Comparison of ENCODE assay signal across 14 cellular contexts in the genomic region with DNA sequence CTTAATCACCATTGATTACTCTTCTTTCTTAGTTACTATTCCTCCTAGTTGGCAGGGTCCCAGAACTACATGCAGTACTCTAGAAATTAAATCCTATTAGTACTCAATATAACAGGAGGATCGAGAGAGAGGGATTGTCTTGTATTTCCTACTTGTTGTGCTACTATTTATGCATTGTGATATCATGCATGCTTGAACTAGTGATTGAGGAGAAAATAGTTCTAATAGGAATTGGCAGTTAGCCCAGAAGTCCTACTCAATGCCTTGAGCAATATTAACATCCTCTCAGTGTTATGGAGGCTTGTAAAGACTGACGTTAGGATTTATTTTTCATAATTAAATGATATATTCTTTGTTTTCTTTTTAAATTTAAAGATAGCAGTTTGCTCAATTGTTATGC.
DNase-seq lines count a peak whose midpoint lies in the region; ATAC-seq, FAIRE-seq and TF ChIP-seq lines count a peak whose summit lies in the region.
"Had no signal": no experiment of that assay in that cellular context is flagged by ENCODE, and none has a peak within 500 bp of the region (broad histone marks: within the 10 kb centered on the region; RNA-seq: fewer than 3 reads in every experiment).

No MANE protein-coding gene starts in this region.

- H2AFZ ChIP-seq in mammary epithelial cell (ENCODE audit: low read depth, low read length) = no peak overlapping the region

- no peaks in the 10 kb centered on the region for H4K20me1 ChIP-seq in mammary epithelial cell (ENCODE audit: insufficient read depth, low read length)

- dilution Hi-C loops in mammary epithelial cell (cut with HindIII; ENCODE audit: low sequenced_read_pairs) = no loop called here

- no peaks in the 10 kb centered on the region for H3K79me2 ChIP-seq in mammary epithelial cell (ENCODE audit: insufficient read depth, low read length)

- H3K9ac ChIP-seq in mammary epithelial cell (ENCODE audit: insufficient read depth, low read length) = no peak overlapping the region
- H3K9ac ChIP-seq: SK-N-SH had no signal

- TF ChIP-seq CTCF in mammary epithelial cell (conservative IDR thresholded peaks at IDR 0.05 in 1 of 2, IDR thresholded peaks at IDR 0.05 in 1 of 2; ENCODE audit: extremely low read depth in 1 of 2, insufficient read depth in 1 of 2, low read depth in 1 of 2, low read length in 2 of 2) (no peak), left lung (IDR thresholded peaks at IDR 0.05) (no peak)

- no peak overlapping the region for H3K4me2 ChIP-seq in mammary epithelial cell (ENCODE audit: insufficient read depth, low read depth, low read length)
- H3K4me2 ChIP-seq: SK-N-SH had no signal

- H3K9me3 ChIP-seq in mammary epithelial cell (replicated peaks; ENCODE audit: insufficient read depth, low read length) (peaks cover 4% of the 10 kb centered on the region), left lung (peaks cover 0 to 5% of the 10 kb centered on the region in 2 donors)
- H3K9me3 ChIP-seq: SK-N-SH had no signal

- CTCF ChIA-PET in mammary epithelial cell (lab: Charles Lee; ENCODE audit: low non-redundant PET) = no interaction called here

- FAIRE-seq in HTR-8/SVneo (lab: Jason Lieb, UNC) = no peak

- no peak overlapping the region for H3K27ac ChIP-seq in mammary epithelial cell (ENCODE audit: insufficient read depth, low read depth, low read length)
- no peak overlapping the region for H3K27ac ChIP-seq in left lung
- H3K27ac ChIP-seq: tibial nerve had no signal

- intact Hi-C loops in mammary epithelial cell (cut with micrococcal nuclease) = loop anchor here (5.0 kb wide), 1 partner anchor 670 kb away; no protein-coding TSS in a partner anchor
- intact Hi-C loops in left lung (cut with DNase I) = no loop called here

- ATAC-seq in left lung (peak; percentile 48), HG03135 (IDR thresholded peaks at IDR 0.05; ENCODE audit: unreplicated experiment) (no peak)
- ATAC-seq: activated naive CD8-positive, alpha-beta T cell treated with anti-CD3 and anti-CD28 coated beads, Interleukin-2, amount 50 U/mL, for 24 hours; WTC11 had no signal

- H3K27me3 ChIP-seq in mammary epithelial cell (ENCODE audit: insufficient read depth, low read length) = no peaks in the 10 kb centered on the region
- no peaks in the 10 kb centered on the region for H3K27me3 ChIP-seq in left lung
- H3K27me3 ChIP-seq in H7 (ENCODE audit: control insufficient read depth, insufficient read depth, low read length) = no peaks in the 10 kb centered on the region
- H3K27me3 ChIP-seq: tibial nerve had no signal

- 8% methylated on average over 2 of the region's 2 CpGs for WGBS in mammary epithelial cell (ENCODE audit: low coverage, missing lambda C conversion rate)

- H3K4me1 ChIP-seq in mammary epithelial cell (ENCODE audit: insufficient read depth, low read length) (no peaks in the 10 kb centered on the region), left lung (no peaks in the 10 kb centered on the region)
- H3K4me1 ChIP-seq: tibial nerve had no signal

- DNase-seq in HTR-8/SVneo (ENCODE audit: insufficient read length, low spot score) (peak; percentile 1), NCI-H2171 (lab: John Stamatoyannopoulos, UW) (peak; percentile 59), mammary epithelial cell (peak; percentile 42), left lung (no peak), iPS-NIHi7 (ENCODE audit: extremely low spot score) (no peak), H7 (no peak)
- DNase-seq in activated naive CD4-positive, alpha-beta T cell treated with anti-CD3 and anti-CD28 coated beads, Interleukin-2, amount 50 U/mL, for 16 hours = no peak
- DNase-seq: activated naive CD8-positive, alpha-beta T cell treated with anti-CD3 and anti-CD28 coated beads, Interleukin-2, amount 50 U/mL, for 24 hours; CD8-positive, alpha-beta memory T cell; occipital lobe; SK-N-SH had no signal

- no peaks in the 10 kb centered on the region for H3K36me3 ChIP-seq in mammary epithelial cell (ENCODE audit: insufficient read depth, low read length)
- H3K36me3 ChIP-seq in left lung = no peaks in the 10 kb centered on the region
- H3K36me3 ChIP-seq in H7 (replicated peaks; ENCODE audit: control insufficient read depth, insufficient read depth, low read length) = no peaks in the 10 kb centered on the region
- H3K36me3 ChIP-seq: tibial nerve had no signal

- in situ Hi-C loops in mammary epithelial cell (cut with MboI; ENCODE audit: low sequenced_read_pairs in 2 of 2) = no loop called here

- no peak overlapping the region for H3K4me3 ChIP-seq in mammary epithelial cell (replicated peaks in 1 of 3; ENCODE audit: insufficient read depth in 1 of 3, low read depth in 2 of 3, low read length in 3 of 3)
- no peak overlapping the region for H3K4me3 ChIP-seq in left lung
- H3K4me3 ChIP-seq in H7 (ENCODE audit: insufficient read depth, low read depth, low read length) = no peak overlapping the region
- H3K4me3 ChIP-seq: tibial nerve had no signal

- no TSS peak for BruUV-seq in mammary epithelial cell (replicated peaks; lab: Mats Ljungman, UMichigan)

Comparison
In these comparisons a context has a peak if more than half of its experiments do, and no peak if none do; other contexts are left out.
1. DNase-seq: peak in HTR-8/SVneo (single experiment), NCI-H2171 (single experiment) and mammary epithelial cell (single experiment); none in left lung (0 of 2), iPS-NIHi7 (single experiment), activated naive CD4-positive, alpha-beta T cell treated with anti-CD3 and anti-CD28 coated beads, Interleukin-2, amount 50 U/mL, for 16 hours (single experiment) and H7 (single experiment).